Comparison of ENCODE assay signal across 1 cellular context in the genomic region with DNA sequence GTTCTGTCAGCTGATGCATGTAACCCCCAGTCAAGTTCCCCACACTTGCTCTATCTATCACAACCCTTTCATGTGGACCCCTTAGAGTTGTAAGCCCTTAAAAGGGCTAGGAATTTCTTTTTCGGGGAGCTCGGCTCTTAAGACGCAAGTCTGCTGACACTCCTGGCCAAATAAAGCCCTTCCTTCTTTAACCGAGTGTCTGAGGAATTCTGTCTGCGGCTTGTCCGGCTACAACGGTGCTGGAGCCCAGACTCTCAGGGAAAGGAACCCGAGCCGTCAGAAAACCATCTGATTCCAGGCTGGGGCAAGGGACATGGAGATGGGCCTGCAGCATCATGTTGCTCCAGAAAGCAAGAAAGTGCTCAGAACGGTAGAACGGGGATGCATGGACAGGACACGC.
TF ChIP-seq lines count a peak whose summit lies in the region.

No MANE protein-coding gene starts in this region.

TF ChIP-seq in IMR-90, 13 proteins besides CTCF, POLR2A, EP300 and RAD21 (continued from another document):
- TF ChIP-seq RCOR1 (IDR thresholded peaks at IDR 0.05; ENCODE audit: insufficient replicate concordance, low read length) (no peak), CEBPB (IDR thresholded peaks at IDR 0.05; ENCODE audit: low read depth, low read length) (no peak), CHD1 (IDR thresholded peaks at IDR 0.05; ENCODE audit: low read depth, low read length) (no peak), MAZ (IDR thresholded peaks at IDR 0.05; ENCODE audit: borderline replicate concordance, low read depth, low read length) (no peak), RFX5 (IDR thresholded peaks at IDR 0.05; ENCODE audit: low read depth, low read length) (no peak), MAFK (IDR thresholded peaks at IDR 0.05; ENCODE audit: low read depth, low read length) (no peak)
